ENCODE assay signal across 1 cellular context in the genomic region with DNA sequence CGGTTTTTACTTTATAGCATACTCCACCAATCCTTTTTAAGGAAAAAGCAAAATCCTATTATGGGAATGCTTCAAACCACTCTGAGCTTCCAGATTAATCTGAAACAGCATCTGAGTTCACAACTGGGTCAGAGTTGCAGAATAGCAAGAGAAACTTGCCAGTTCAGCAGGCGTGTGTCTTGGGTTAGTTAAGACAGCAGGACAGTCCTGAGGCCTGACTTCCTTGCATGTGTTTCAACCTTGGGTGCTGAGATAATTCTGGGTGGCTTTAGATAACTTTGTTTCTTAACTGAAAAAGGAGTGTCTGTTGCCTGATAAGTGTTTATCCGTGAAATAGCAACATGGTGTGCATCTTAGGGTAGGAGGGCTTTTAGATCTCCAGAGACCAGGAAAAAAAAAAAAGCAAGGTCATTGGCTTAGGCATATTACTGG.
TF ChIP-seq lines count a peak whose summit lies in the region.

No MANE protein-coding gene starts in this region.

TF ChIP-seq in K562, 482 proteins besides CTCF, POLR2A, EP300 and RAD21 (continued from another document and continues in another):
- TF ChIP-seq U2AF2 (optimal IDR thresholded peaks at IDR 0.05; ENCODE audit: low read depth, low read length), result no peak
- peak; percentile 49; the same call in 1 of the 2 replicates for TF ChIP-seq GTF2F1 (IDR thresholded peaks at IDR 0.05; ENCODE audit: low read depth, low read length)
- TF ChIP-seq, protein P1, sequence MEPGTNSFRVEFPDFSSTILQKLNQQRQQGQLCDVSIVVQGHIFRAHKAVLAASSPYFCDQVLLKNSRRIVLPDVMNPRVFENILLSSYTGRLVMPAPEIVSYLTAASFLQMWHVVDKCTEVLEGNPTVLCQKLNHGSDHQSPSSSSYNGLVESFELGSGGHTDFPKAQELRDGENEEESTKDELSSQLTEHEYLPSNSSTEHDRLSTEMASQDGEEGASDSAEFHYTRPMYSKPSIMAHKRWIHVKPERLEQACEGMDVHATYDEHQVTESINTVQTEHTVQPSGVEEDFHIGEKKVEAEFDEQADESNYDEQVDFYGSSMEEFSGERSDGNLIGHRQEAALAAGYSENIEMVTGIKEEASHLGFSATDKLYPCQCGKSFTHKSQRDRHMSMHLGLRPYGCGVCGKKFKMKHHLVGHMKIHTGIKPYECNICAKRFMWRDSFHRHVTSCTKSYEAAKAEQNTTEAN (CRISPR knock-in tag; IDR thresholded peaks at IDR 0.05), result no peak
- TF ChIP-seq EP400 (IDR thresholded peaks at IDR 0.05), result peak; percentile 87
- TF ChIP-seq GATA2 (CRISPR knock-in tag; IDR thresholded peaks at IDR 0.05), result peak; percentile 98
- peak; percentile 90 for TF ChIP-seq C11orf30 (IDR thresholded peaks at IDR 0.05; ENCODE audit: low read depth)
- TF ChIP-seq XRCC4 (IDR thresholded peaks at IDR 0.05; ENCODE audit: extremely low read depth, insufficient read depth, insufficient read length), result no peak
- TF ChIP-seq ZNF134 (CRISPR knock-in tag; conservative IDR thresholded peaks at IDR 0.05), result peak; percentile 67
- TF ChIP-seq, protein P2, sequence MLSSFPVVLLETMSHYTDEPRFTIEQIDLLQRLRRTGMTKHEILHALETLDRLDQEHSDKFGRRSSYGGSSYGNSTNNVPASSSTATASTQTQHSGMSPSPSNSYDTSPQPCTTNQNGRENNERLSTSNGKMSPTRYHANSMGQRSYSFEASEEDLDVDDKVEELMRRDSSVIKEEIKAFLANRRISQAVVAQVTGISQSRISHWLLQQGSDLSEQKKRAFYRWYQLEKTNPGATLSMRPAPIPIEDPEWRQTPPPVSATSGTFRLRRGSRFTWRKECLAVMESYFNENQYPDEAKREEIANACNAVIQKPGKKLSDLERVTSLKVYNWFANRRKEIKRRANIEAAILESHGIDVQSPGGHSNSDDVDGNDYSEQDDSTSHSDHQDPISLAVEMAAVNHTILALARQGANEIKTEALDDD (IDR thresholded peaks at IDR 0.05), result peak; percentile 100
- peak; percentile 70; the same call in 1 of the 2 replicates for TF ChIP-seq JUN (IDR thresholded peaks at IDR 0.05; ENCODE audit: borderline replicate concordance, low read depth, low read length)
- no peak for TF ChIP-seq JUN (CRISPR knock-in tag; IDR thresholded peaks at IDR 0.05; ENCODE audit: borderline replicate concordance)
- TF ChIP-seq ZKSCAN3 (CRISPR knock-in tag; IDR thresholded peaks at IDR 0.05), result no peak
- TF ChIP-seq ARNT (IDR thresholded peaks at IDR 0.05), result peak; percentile 99 to 100
- peak; percentile 51; the same call in 1 of the 2 replicates for TF ChIP-seq NCOA6 (IDR thresholded peaks at IDR 0.05)
- TF ChIP-seq NR4A1 (CRISPR knock-in tag; IDR thresholded peaks at IDR 0.05), result no peak
- TF ChIP-seq NR4A1 (tag; IDR thresholded peaks at IDR 0.05), result peak; percentile 84
- TF ChIP-seq ZNF347 (CRISPR knock-in tag; IDR thresholded peaks at IDR 0.05; ENCODE audit: low read depth), result 0 out of 2 replicates have a peak, but pooled peaks have one; percentile 25
- no peak for TF ChIP-seq KAT2B (IDR thresholded peaks at IDR 0.05; ENCODE audit: low read depth, low read length)
- no peak for TF ChIP-seq KLF13 (tag; IDR thresholded peaks at IDR 0.05; ENCODE audit: borderline replicate concordance, low read depth)
- TF ChIP-seq POLR2H (tag; IDR thresholded peaks at IDR 0.05; ENCODE audit: low read depth), result no peak
- no peak; the same call in 1 of the 2 replicates for TF ChIP-seq ZNF354B (CRISPR knock-in tag; IDR thresholded peaks at IDR 0.05)
- TF ChIP-seq, protein P3, sequence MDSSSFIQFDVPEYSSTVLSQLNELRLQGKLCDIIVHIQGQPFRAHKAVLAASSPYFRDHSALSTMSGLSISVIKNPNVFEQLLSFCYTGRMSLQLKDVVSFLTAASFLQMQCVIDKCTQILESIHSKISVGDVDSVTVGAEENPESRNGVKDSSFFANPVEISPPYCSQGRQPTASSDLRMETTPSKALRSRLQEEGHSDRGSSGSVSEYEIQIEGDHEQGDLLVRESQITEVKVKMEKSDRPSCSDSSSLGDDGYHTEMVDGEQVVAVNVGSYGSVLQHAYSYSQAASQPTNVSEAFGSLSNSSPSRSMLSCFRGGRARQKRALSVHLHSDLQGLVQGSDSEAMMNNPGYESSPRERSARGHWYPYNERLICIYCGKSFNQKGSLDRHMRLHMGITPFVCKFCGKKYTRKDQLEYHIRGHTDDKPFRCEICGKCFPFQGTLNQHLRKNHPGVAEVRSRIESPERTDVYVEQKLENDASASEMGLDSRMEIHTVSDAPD (CRISPR knock-in tag; IDR thresholded peaks at IDR 0.05), result peak; percentile 17; the same call in 1 of the 2 replicates
- peak; percentile 100 for TF ChIP-seq NCOR1 (IDR thresholded peaks at IDR 0.05)
- no peak for TF ChIP-seq SMARCB1 (IDR thresholded peaks at IDR 0.05; ENCODE audit: insufficient read length, low read depth)
- TF ChIP-seq, protein P4, sequence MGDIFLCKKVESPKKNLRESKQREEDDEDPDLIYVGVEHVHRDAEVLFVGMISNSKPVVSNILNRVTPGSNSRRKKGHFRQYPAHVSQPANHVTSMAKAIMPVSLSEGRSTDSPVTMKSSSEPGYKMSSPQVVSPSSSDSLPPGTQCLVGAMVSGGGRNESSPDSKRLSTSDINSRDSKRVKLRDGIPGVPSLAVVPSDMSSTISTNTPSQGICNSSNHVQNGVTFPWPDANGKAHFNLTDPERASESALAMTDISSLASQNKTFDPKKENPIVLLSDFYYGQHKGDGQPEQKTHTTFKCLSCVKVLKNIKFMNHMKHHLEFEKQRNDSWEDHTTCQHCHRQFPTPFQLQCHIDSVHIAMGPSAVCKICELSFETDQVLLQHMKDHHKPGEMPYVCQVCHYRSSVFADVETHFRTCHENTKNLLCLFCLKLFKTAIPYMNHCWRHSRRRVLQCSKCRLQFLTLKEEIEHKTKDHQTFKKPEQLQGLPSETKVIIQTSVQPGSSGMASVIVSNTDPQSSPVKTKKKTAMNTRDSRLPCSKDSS (IDR thresholded peaks at IDR 0.05; ENCODE audit: low read depth, partially characterized antibody), result no peak
- TF ChIP-seq HDAC6 (IDR thresholded peaks at IDR 0.05; ENCODE audit: low read depth, low read length), result no peak
- no peak for TF ChIP-seq TSC22D4 (tag; IDR thresholded peaks at IDR 0.05)
- TF ChIP-seq, protein P5, sequence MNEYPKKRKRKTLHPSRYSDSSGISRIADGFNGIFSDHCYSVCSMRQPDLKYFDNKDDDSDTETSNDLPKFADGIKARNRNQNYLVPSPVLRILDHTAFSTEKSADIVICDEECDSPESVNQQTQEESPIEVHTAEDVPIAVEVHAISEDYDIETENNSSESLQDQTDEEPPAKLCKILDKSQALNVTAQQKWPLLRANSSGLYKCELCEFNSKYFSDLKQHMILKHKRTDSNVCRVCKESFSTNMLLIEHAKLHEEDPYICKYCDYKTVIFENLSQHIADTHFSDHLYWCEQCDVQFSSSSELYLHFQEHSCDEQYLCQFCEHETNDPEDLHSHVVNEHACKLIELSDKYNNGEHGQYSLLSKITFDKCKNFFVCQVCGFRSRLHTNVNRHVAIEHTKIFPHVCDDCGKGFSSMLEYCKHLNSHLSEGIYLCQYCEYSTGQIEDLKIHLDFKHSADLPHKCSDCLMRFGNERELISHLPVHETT (CRISPR knock-in tag; conservative IDR thresholded peaks at IDR 0.05 in 1 of 2, IDR thresholded peaks at IDR 0.05 in 1 of 2), result peak in 1 of 2 experiments; percentile 93; a peak in 2 of 4 replicates
- TF ChIP-seq DMBX1 (CRISPR knock-in tag; IDR thresholded peaks at IDR 0.05; ENCODE audit: borderline replicate concordance), result peak; percentile 98
- TF ChIP-seq CBFA2T3 (IDR thresholded peaks at IDR 0.05), result peak; percentile 100
- no peak for TF ChIP-seq IRF2 (CRISPR knock-in tag; IDR thresholded peaks at IDR 0.05)
- no peak for TF ChIP-seq FIP1L1 (IDR thresholded peaks at IDR 0.05; ENCODE audit: low read depth, low read length, poor library complexity, severe bottlenecking)
- TF ChIP-seq, protein P6, sequence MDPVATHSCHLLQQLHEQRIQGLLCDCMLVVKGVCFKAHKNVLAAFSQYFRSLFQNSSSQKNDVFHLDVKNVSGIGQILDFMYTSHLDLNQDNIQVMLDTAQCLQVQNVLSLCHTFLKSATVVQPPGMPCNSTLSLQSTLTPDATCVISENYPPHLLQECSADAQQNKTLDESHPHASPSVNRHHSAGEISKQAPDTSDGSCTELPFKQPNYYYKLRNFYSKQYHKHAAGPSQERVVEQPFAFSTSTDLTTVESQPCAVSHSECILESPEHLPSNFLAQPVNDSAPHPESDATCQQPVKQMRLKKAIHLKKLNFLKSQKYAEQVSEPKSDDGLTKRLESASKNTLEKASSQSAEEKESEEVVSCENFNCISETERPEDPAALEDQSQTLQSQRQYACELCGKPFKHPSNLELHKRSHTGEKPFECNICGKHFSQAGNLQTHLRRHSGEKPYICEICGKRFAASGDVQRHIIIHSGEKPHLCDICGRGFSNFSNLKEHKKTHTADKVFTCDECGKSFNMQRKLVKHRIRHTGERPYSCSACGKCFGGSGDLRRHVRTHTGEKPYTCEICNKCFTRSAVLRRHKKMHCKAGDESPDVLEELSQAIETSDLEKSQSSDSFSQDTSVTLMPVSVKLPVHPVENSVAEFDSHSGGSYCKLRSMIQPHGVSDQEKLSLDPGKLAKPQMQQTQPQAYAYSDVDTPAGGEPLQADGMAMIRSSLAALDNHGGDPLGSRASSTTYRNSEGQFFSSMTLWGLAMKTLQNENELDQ (CRISPR knock-in tag; IDR thresholded peaks at IDR 0.05; ENCODE audit: borderline replicate concordance), result no peak
- TF ChIP-seq GATAD2A (IDR thresholded peaks at IDR 0.05), result peak; percentile 95
- TF ChIP-seq PHF8 (IDR thresholded peaks at IDR 0.05; ENCODE audit: borderline replicate concordance, low read length), result no peak
- TF ChIP-seq SIX5 (IDR thresholded peaks at IDR 0.05; ENCODE audit: borderline replicate concordance in 1 of 2, insufficient read depth in 1 of 2, low read depth in 1 of 2, low read length in 2 of 2), result no peak
- TF ChIP-seq BHLHE40 (IDR thresholded peaks at IDR 0.05; ENCODE audit: low read length), result peak; percentile 93
- TF ChIP-seq SIN3A (IDR thresholded peaks at IDR 0.05; ENCODE audit: borderline replicate concordance in 2 of 2, control insufficient read depth in 1 of 2, low read depth in 2 of 2, low read length in 2 of 2), result peak in 1 of 2 experiments; percentile 29; a peak in 1 of 4 replicates
- TF ChIP-seq TCF3 (CRISPR knock-in tag; IDR thresholded peaks at IDR 0.05), result peak; percentile 100
- TF ChIP-seq CEBPG (CRISPR knock-in tag; IDR thresholded peaks at IDR 0.05), result no peak; the same call in 1 of the 2 replicates
- TF ChIP-seq CEBPG (tag; conservative IDR thresholded peaks at IDR 0.05 in 1 of 2, IDR thresholded peaks at IDR 0.05 in 1 of 2), result no peak; a peak in 1 of 4 replicates
- TF ChIP-seq, protein P7, sequence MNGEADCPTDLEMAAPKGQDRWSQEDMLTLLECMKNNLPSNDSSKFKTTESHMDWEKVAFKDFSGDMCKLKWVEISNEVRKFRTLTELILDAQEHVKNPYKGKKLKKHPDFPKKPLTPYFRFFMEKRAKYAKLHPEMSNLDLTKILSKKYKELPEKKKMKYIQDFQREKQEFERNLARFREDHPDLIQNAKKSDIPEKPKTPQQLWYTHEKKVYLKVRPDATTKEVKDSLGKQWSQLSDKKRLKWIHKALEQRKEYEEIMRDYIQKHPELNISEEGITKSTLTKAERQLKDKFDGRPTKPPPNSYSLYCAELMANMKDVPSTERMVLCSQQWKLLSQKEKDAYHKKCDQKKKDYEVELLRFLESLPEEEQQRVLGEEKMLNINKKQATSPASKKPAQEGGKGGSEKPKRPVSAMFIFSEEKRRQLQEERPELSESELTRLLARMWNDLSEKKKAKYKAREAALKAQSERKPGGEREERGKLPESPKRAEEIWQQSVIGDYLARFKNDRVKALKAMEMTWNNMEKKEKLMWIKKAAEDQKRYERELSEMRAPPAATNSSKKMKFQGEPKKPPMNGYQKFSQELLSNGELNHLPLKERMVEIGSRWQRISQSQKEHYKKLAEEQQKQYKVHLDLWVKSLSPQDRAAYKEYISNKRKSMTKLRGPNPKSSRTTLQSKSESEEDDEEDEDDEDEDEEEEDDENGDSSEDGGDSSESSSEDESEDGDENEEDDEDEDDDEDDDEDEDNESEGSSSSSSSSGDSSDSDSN (IDR thresholded peaks at IDR 0.05; ENCODE audit: borderline replicate concordance in 1 of 2, low read depth in 2 of 2, low read length in 2 of 2), result no peak
- peak; percentile 85 for TF ChIP-seq FOSL1 (tag; conservative IDR thresholded peaks at IDR 0.05)
- TF ChIP-seq KLF16 (IDR thresholded peaks at IDR 0.05), result peak; percentile 99
- peak; percentile 92 for TF ChIP-seq TAF9B (IDR thresholded peaks at IDR 0.05; ENCODE audit: partially characterized antibody)
- no peak for TF ChIP-seq SLC30A9 (CRISPR knock-in tag; IDR thresholded peaks at IDR 0.05)
- TF ChIP-seq, protein P8, sequence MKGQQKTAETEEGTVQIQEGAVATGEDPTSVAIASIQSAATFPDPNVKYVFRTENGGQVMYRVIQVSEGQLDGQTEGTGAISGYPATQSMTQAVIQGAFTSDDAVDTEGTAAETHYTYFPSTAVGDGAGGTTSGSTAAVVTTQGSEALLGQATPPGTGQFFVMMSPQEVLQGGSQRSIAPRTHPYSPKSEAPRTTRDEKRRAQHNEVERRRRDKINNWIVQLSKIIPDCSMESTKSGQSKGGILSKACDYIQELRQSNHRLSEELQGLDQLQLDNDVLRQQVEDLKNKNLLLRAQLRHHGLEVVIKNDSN (CRISPR knock-in tag; IDR thresholded peaks at IDR 0.05), result no peak
- no peak for TF ChIP-seq ZNF408 (CRISPR knock-in tag; IDR thresholded peaks at IDR 0.05; ENCODE audit: low read depth)
- no peak for TF ChIP-seq ZNF830 (CRISPR knock-in tag; IDR thresholded peaks at IDR 0.05)
- 0 out of 4 replicates have a peak, but pooled peaks of 1 of the 2 experiments have one; percentile 18 for TF ChIP-seq NRF1 (conservative IDR thresholded peaks at IDR 0.05 in 1 of 2, IDR thresholded peaks at IDR 0.05 in 1 of 2)
- 0 out of 2 replicates have a peak, but pooled peaks have one; percentile 4 for TF ChIP-seq RBFOX2 (IDR thresholded peaks at IDR 0.05; ENCODE audit: low read depth, low read length)
- TF ChIP-seq SMARCA4 (IDR thresholded peaks at IDR 0.05), result peak; percentile 100
- TF ChIP-seq MEF2A (IDR thresholded peaks at IDR 0.05; ENCODE audit: control insufficient read depth, low read depth, low read length), result peak; percentile 84
- TF ChIP-seq SMC3 (conservative IDR thresholded peaks at IDR 0.05; ENCODE audit: insufficient read depth, low read depth, low read length), result peak; percentile 51; the same call in 1 of the 2 replicates
- TF ChIP-seq, protein P9, sequence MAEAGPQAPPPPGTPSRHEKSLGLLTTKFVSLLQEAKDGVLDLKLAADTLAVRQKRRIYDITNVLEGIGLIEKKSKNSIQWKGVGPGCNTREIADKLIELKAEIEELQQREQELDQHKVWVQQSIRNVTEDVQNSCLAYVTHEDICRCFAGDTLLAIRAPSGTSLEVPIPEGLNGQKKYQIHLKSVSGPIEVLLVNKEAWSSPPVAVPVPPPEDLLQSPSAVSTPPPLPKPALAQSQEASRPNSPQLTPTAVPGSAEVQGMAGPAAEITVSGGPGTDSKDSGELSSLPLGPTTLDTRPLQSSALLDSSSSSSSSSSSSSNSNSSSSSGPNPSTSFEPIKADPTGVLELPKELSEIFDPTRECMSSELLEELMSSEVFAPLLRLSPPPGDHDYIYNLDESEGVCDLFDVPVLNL (CRISPR knock-in tag; IDR thresholded peaks at IDR 0.05; ENCODE audit: low read depth), result no peak
- no peak for TF ChIP-seq SAFB (IDR thresholded peaks at IDR 0.05; ENCODE audit: borderline replicate concordance, low read depth, low read length)
- TF ChIP-seq POU5F1 (IDR thresholded peaks at IDR 0.05; ENCODE audit: borderline replicate concordance, low read depth, low read length, partially characterized antibody), result no peak
- peak; percentile 91 for TF ChIP-seq ZEB2 (IDR thresholded peaks at IDR 0.05)
- TF ChIP-seq IFI16 (CRISPR knock-in tag; IDR thresholded peaks at IDR 0.05), result 0 out of 2 replicates have a peak, but pooled peaks have one; percentile 2
- TF ChIP-seq MAFK (IDR thresholded peaks at IDR 0.05; ENCODE audit: low read length), result peak; percentile 85
- TF ChIP-seq ERF (CRISPR knock-in tag; IDR thresholded peaks at IDR 0.05), result peak; percentile 44; the same call in 1 of the 2 replicates
